7 cellular contexts compared by ENCODE assay signal in genomic region chr1:231335663-231336602, GRCh38. TPM values are rescaled to one million over a fixed set of nuclear protein-coding genes. Genes with fewer than 3 reads are reported as not detected.
DNase-seq lines count a peak whose midpoint lies in the region; ATAC-seq and TF ChIP-seq lines count a peak whose summit lies in the region.

No MANE protein-coding gene starts in this region.

- H3K36me3 ChIP-seq in iPS DF 6.9 (ENCODE audit: control insufficient read depth, insufficient read depth, low read length) = no peaks in the 10 kb centered on the region; the same call in 1 of the 2 replicates

- H3K27ac ChIP-seq in HL-60 (replicated peaks) (no peak overlapping the region), iPS DF 6.9 (ENCODE audit: low read length) (no peak overlapping the region)

- intact Hi-C loops in left colon (cut with DNase I, micrococcal nuclease) = no loop called here

- ATAC-seq in T-helper 17 cell = no peak
- no peak for ATAC-seq in stimulated activated memory B cell treated with anti-CD40 and anti-IgM and Interleukin-4, amounts not matched to agents 10 μg/mL and 1 μg/mL and 100 μg/mL, for 72 hours
- ATAC-seq in left colon = no peak
- no peak for ATAC-seq in HG02571 (IDR thresholded peaks at IDR 0.05; ENCODE audit: unreplicated experiment)

- H3K4me3 ChIP-seq in HL-60 (replicated peaks; ENCODE audit: insufficient read depth, low read length) (peak overlapping the region; percentile 92), iPS DF 6.9 (ENCODE audit: low read length) (peak overlapping the region; percentile 83; the same call in 1 of the 2 replicates)

- no peaks in the 10 kb centered on the region for H3K9me3 Mint-ChIP-seq in stimulated activated memory B cell treated with anti-CD40 and anti-IgM and Interleukin-4, amounts not matched to agents 10 μg/mL and 1 μg/mL and 100 μg/mL, for 72 hours

- peaks cover 3% of the 10 kb centered on the region; the same call in 1 of the 2 replicates for H3K4me1 ChIP-seq in iPS DF 6.9 (ENCODE audit: control insufficient read depth, insufficient read depth, low read length)

- H3K27me3 Mint-ChIP-seq in T-helper 17 cell = no peaks in the 10 kb centered on the region
- H3K27me3 Mint-ChIP-seq in stimulated activated memory B cell treated with anti-CD40 and anti-IgM and Interleukin-4, amounts not matched to agents 10 μg/mL and 1 μg/mL and 100 μg/mL, for 72 hours = no peaks in the 10 kb centered on the region

- peaks cover 44% of the 10 kb centered on the region for H3K4me1 Mint-ChIP-seq in T-helper 17 cell
- peaks cover 61% of the 10 kb centered on the region for H3K4me1 Mint-ChIP-seq in stimulated activated memory B cell treated with anti-CD40 and anti-IgM and Interleukin-4, amounts not matched to agents 10 μg/mL and 1 μg/mL and 100 μg/mL, for 72 hours

- H3K27me3 ChIP-seq in HL-60 (ENCODE audit: insufficient read depth, poor library complexity, severe bottlenecking) = no peaks in the 10 kb centered on the region
- no peaks in the 10 kb centered on the region for H3K27me3 ChIP-seq in iPS DF 6.9 (ENCODE audit: control insufficient read depth, insufficient read depth, low read length)

- H3K36me3 Mint-ChIP-seq in T-helper 17 cell (ENCODE audit: low read depth) = peaks cover 8% of the 10 kb centered on the region
- H3K36me3 Mint-ChIP-seq in stimulated activated memory B cell treated with anti-CD40 and anti-IgM and Interleukin-4, amounts not matched to agents 10 μg/mL and 1 μg/mL and 100 μg/mL, for 72 hours = peaks cover 23% of the 10 kb centered on the region

- H3K4me3 Mint-ChIP-seq in T-helper 17 cell = peak overlapping the region; percentile 95
- peak overlapping the region; percentile 91 for H3K4me3 Mint-ChIP-seq in stimulated activated memory B cell treated with anti-CD40 and anti-IgM and Interleukin-4, amounts not matched to agents 10 μg/mL and 1 μg/mL and 100 μg/mL, for 72 hours

- H3K9me3 ChIP-seq in T-helper 17 cell (ENCODE audit: control insufficient read depth, low read length, poor library complexity, severe bottlenecking) (no peaks in the 10 kb centered on the region), iPS DF 6.9 (ENCODE audit: control insufficient read depth, insufficient read depth, low read length) (no peaks in the 10 kb centered on the region)

- peak overlapping the region; percentile 98 for H3K27ac Mint-ChIP-seq in T-helper 17 cell
- no peak overlapping the region for H3K27ac Mint-ChIP-seq in stimulated activated memory B cell treated with anti-CD40 and anti-IgM and Interleukin-4, amounts not matched to agents 10 μg/mL and 1 μg/mL and 100 μg/mL, for 72 hours

- no peak for DNase-seq in HL-60 (ENCODE audit: low read depth in 1 of 2, low spot score in 1 of 2)
- DNase-seq in T-helper 17 cell = no peak
- no peak for DNase-seq in iPS DF 6.9 (ENCODE audit: low read depth, low spot score)
- no peak for DNase-seq in left colon
- no peak for DNase-seq in C1 segment of cervical spinal cord (lab: John Stamatoyannopoulos, UW)

- no CpG with 5 or more reads among the region's 21 CpGs for WGBS in iPS DF 6.9 (ENCODE audit: insufficient coverage, insufficient read length)

- TF ChIP-seq CTCF in HL-60 (IDR thresholded peaks at IDR 0.05; ENCODE audit: insufficient read depth, low read length) = no peak

RNA-seq across cellular contexts. Expression of gene EXOC8, which starts 1.7 kb away (rescaled TPM):
- 10 to 100 TPM; 29.8 to 35.9 TPM for total RNA-seq in T-helper 17 cell
- total RNA-seq in left colon = 10 to 100 TPM; 12.2 to 14.1 TPM

RNA-seq across cellular contexts. Expression of gene SPRTN, which starts 2.2 kb away (rescaled TPM):
- 10 to 100 TPM; 23.3 to 31.3 TPM for total RNA-seq in T-helper 17 cell
- 1 to 10 TPM; 7.2 to 9.4 TPM for total RNA-seq in left colon
